In genomic region chr4:141686146-141686775, GRCh38 we compare ENCODE assay signal across 14 cellular contexts. TPM values are rescaled to one million over a fixed set of nuclear protein-coding genes. Genes with fewer than 3 reads are reported as not detected.
A peak's percentile ranks its signal among the peaks of the same experiment; 100 is the strongest.
DNase-seq lines count a peak whose midpoint lies in the region; TF ChIP-seq lines count a peak whose summit lies in the region.
"Had no signal": no experiment of that assay in that cellular context is flagged by ENCODE, and none has a peak within 500 bp of the region (broad histone marks: within the 10 kb centered on the region; RNA-seq: fewer than 3 reads in every experiment).

No MANE protein-coding gene starts in this region.

- DNase-seq in NCI-H345 (lab: John Stamatoyannopoulos, UW) (peak; percentile 19), NCI-H345 treated with DMSO at 0.1 percent for 48 hours (lab: John Stamatoyannopoulos, UW; ENCODE audit: unreplicated experiment) (no peak), NCI-H1105 treated with DMSO at 0.1 percent for 48 hours (lab: John Stamatoyannopoulos, UW) (peak; percentile 54), dermis blood vessel endothelial cell (peak; percentile 55), skeletal muscle cell (ENCODE audit: low read depth) (peak; percentile 42), activated gamma-delta T cell treated with Interleukin-2 at 50 U/mL for 16 hours (no peak), NCI-H2081 treated with DMSO at 0.1 percent for 48 hours (lab: John Stamatoyannopoulos, UW) (no peak), stomach (no peak)
- DNase-seq: 8988T; activated CD4-positive, alpha-beta T cell treated with anti-CD3 and anti-CD28 coated beads, Interleukin-2, amount 50 U/mL, for 48 hours; DND-41; naive B cell; NCI-H774; spleen had no signal

- TF ChIP-seq EP300 in stomach (IDR thresholded peaks at IDR 0.05): no peak

- no peaks in the 10 kb centered on the region for H3K9me3 ChIP-seq in stomach
- H3K9me3 ChIP-seq: spleen had no signal

- no peaks in the 10 kb centered on the region for H3K27me3 ChIP-seq in stomach
- H3K27me3 ChIP-seq: spleen had no signal

- H3K4me3 ChIP-seq in skeletal muscle cell (ENCODE audit: low read depth, low read length): no peak overlapping the region
- H3K4me3 ChIP-seq in stomach: no peak overlapping the region
- H3K4me3 ChIP-seq: spleen had no signal

- H3K4me1 ChIP-seq in stomach: peaks cover 0 to 11% (median 0%) of the 10 kb centered on the region in 4 donors

- TF ChIP-seq POLR2A in stomach (IDR thresholded peaks at IDR 0.05): no peak

- 72 to 86% (median 83%) methylated on average over 8 of the region's 8 CpGs for WGBS in stomach, 5 donors

- peaks cover 0 to 10% (median 0%) of the 10 kb centered on the region in 4 donors for H3K36me3 ChIP-seq in stomach

- TF ChIP-seq CTCF in stomach (IDR thresholded peaks at IDR 0.05): no peak

- intact Hi-C loops in stomach (cut with DNase I; ENCODE audit: low total_unique reads): no loop called here

- H3K27ac ChIP-seq in stomach: no peak overlapping the region

RNA-seq across cellular contexts. Expression of gene IL15, which starts 49.9 kb away (rescaled TPM):
- total RNA-seq in dermis blood vessel endothelial cell: 2.0 and 2.7 TPM in 2 replicates
- 10 to 100 TPM in 1 of 5 donors, 1 to 10 TPM in 4; 1.2 to 15.6 (median 1.7) TPM for total RNA-seq in stomach
- polyA plus RNA-seq in stomach: 1 to 10 TPM; 2.4 to 9.8 (median 4.4) TPM

Comparison
In these comparisons a context has a peak if more than half of its experiments do, and no peak if none do; other contexts are left out.
1. DNase-seq: peak in NCI-H345 (single experiment), NCI-H1105 treated with DMSO at 0.1 percent for 48 hours (single experiment), dermis blood vessel endothelial cell (single experiment) and skeletal muscle cell (single experiment); none in NCI-H345 treated with DMSO at 0.1 percent for 48 hours (single experiment), activated gamma-delta T cell treated with Interleukin-2 at 50 U/mL for 16 hours (single experiment), NCI-H2081 treated with DMSO at 0.1 percent for 48 hours (single experiment) and stomach (single experiment).